In genomic region chr20:23336476-23336875, GRCh38 we compare ENCODE assay signal across 31 cellular contexts.
"Had no signal": no experiment of that assay in that cellular context is flagged by ENCODE, and none has a peak within 500 bp of the region (broad histone marks: within the 10 kb centered on the region; RNA-seq: fewer than 3 reads in every experiment).

No MANE protein-coding gene starts in this region.

- ATAC-seq: activated CD4-positive, CD25-positive, alpha-beta regulatory T cell treated with anti-CD3 and anti-CD28 coated beads, Interleukin-2, amount 50 U/mL, for 24 hours; activated CD8-positive, alpha-beta T cell treated with anti-CD3 and anti-CD28 coated beads, Interleukin-2, amount 10 ng/mL, durations not matched to agents 7 days and 5 days; activated naive CD8-positive, alpha-beta T cell treated with anti-CD3 and anti-CD28 coated beads, Interleukin-2, amount 50 U/mL, for 24 hours had no signal

- H3K27ac Mint-ChIP-seq: activated CD8-positive, alpha-beta T cell treated with anti-CD3 and anti-CD28 coated beads, Interleukin-2, amount 10 ng/mL, durations not matched to agents 7 days and 5 days; activated naive CD4-positive, alpha-beta T cell treated with anti-CD3 and anti-CD28 coated beads, Interleukin-2, amount 10 ng/mL, durations not matched to agents 7 days and 5 days; activated naive CD8-positive, alpha-beta T cell; activated naive CD8-positive, alpha-beta T cell treated with anti-CD3 and anti-CD28 coated beads, Interleukin-2, amount 50 U/mL, for 24 hours; T-helper 2 cell treated with Interferon-gamma antibody and Interleukin-4, amounts not matched to agents 5 μg/mL and 100 μg/mL, for 36 hours had no signal

- H3K36me3 Mint-ChIP-seq: activated naive CD4-positive, alpha-beta T cell treated with anti-CD3 and anti-CD28 coated beads, Interleukin-2, amount 10 ng/mL, durations not matched to agents 7 days and 5 days; brain had no signal

- H3K9ac ChIP-seq: KMS-11 had no signal

- FAIRE-seq: bronchial epithelial cell, TTC549 had no signal

- H3K36me3 ChIP-seq: Peyer's patch, SJSA1 had no signal

- H3K27me3 Mint-ChIP-seq: activated naive CD8-positive, alpha-beta T cell; activated naive CD8-positive, alpha-beta T cell treated with anti-CD3 and anti-CD28 coated beads, Interleukin-2, amount 50 U/mL, for 24 hours had no signal

- DNase-seq: activated CD4-positive, alpha-beta T cell treated with anti-CD3 and anti-CD28 coated beads for 4 hours; activated CD4-positive, alpha-beta T cell treated with anti-CD3 and anti-CD28 coated beads, Interleukin-2, amount 50 U/mL, for 48 hours; activated CD8-positive, alpha-beta memory T cell treated with anti-CD3 and anti-CD28 coated beads, Interleukin-2, amount 50 U/mL, for 48 hours; activated CD8-positive, alpha-beta T cell treated with anti-CD3 and anti-CD28 coated beads, Interleukin-2, amount 10 ng/mL, durations not matched to agents 7 days and 5 days; activated effector memory CD4-positive, alpha-beta T cell treated with Interleukin-2 at 50 U/mL for 16 hours; activated naive CD4-positive, alpha-beta T cell treated with anti-CD3 and anti-CD28 coated beads, Interleukin-2, amount 10 ng/mL, durations not matched to agents 7 days and 5 days; activated naive CD8-positive, alpha-beta T cell treated with anti-CD3 and anti-CD28 coated beads, Interleukin-2, amount 50 U/mL, for 24 hours; activated T-cell treated with anti-CD3 and anti-CD28 coated beads, Interleukin-2, amount 50 U/mL, for 48 hours; anterior cingulate cortex; caudate nucleus; cerebellar nuclear complex; MM.1S; MV-4-11; NCI-H1092; NCI-H1436 treated with DMSO at 0.1 percent for 48 hours; NCI-H1694 treated with DMSO at 0.1 percent for 48 hours; NCI-H2029; NCI-H345; NCI-H524 treated with DMSO at 0.1 percent for 48 hours; RPMI8226; SHP77 treated with DMSO at 0.1 percent for 48 hours; SW 1271 had no signal

- H3K27me3 ChIP-seq: Peyer's patch, SJSA1 had no signal

- H3K4me1 ChIP-seq: Peyer's patch had no signal

- H3K4me3 Mint-ChIP-seq: activated CD8-positive, alpha-beta T cell treated with anti-CD3 and anti-CD28 coated beads, Interleukin-2, amount 10 ng/mL, durations not matched to agents 7 days and 5 days; activated naive CD4-positive, alpha-beta T cell treated with anti-CD3 and anti-CD28 coated beads, Interleukin-2, amount 10 ng/mL, durations not matched to agents 7 days and 5 days; activated naive CD8-positive, alpha-beta T cell; activated naive CD8-positive, alpha-beta T cell treated with anti-CD3 and anti-CD28 coated beads, Interleukin-2, amount 50 U/mL, for 24 hours; brain; T-helper 2 cell treated with Interferon-gamma antibody and Interleukin-4, amounts not matched to agents 5 μg/mL and 100 μg/mL, for 36 hours had no signal

- H3K4me2 ChIP-seq: KMS-11 had no signal

- H3K9me3 Mint-ChIP-seq: activated naive CD4-positive, alpha-beta T cell treated with anti-CD3 and anti-CD28 coated beads, Interleukin-2, amount 10 ng/mL, durations not matched to agents 7 days and 5 days; activated naive CD8-positive, alpha-beta T cell treated with anti-CD3 and anti-CD28 coated beads, Interleukin-2, amount 50 U/mL, for 24 hours; T-helper 2 cell treated with Interferon-gamma antibody and Interleukin-4, amounts not matched to agents 5 μg/mL and 100 μg/mL, for 36 hours had no signal

- H3K27ac ChIP-seq: KMS-11, Peyer's patch, SJSA1 had no signal

- H3K9me3 ChIP-seq: Peyer's patch, SJSA1 had no signal

- H3K4me3 ChIP-seq: Peyer's patch, SJSA1 had no signal
